9 cellular contexts compared by ENCODE assay signal in genomic region chr9:6566409-6567139, GRCh38.
DNase-seq lines count a peak whose midpoint lies in the region; ATAC-seq and TF ChIP-seq lines count a peak whose summit lies in the region.
"Had no signal": no experiment of that assay in that cellular context is flagged by ENCODE, and none has a peak within 500 bp of the region (broad histone marks: within the 10 kb centered on the region; RNA-seq: fewer than 3 reads in every experiment).

No MANE protein-coding gene starts in this region.

- peak; percentile 93 for ATAC-seq in RWPE2 (ENCODE audit: low read depth)
- ATAC-seq in HG03521 (IDR thresholded peaks at IDR 0.05; ENCODE audit: unreplicated experiment): no peak

- intact Hi-C loops in dorsolateral prefrontal cortex (cut with DNase I): loop anchor here (1.0 to 10.0 kb wide), 3 partner anchors 152 to 214 kb away; partner anchors contain the start of gene UHRF2 (in 2 of the 2)

- H3K27ac ChIP-seq in RWPE2 (ENCODE audit: poor library complexity, severe bottlenecking) (peak overlapping the region; percentile 98), dorsolateral prefrontal cortex (peak overlapping the region in 57 of 59 donors; percentile 9 to 91 (median 77))

- DNase-seq in activated naive CD4-positive, alpha-beta T cell treated with Interleukin-2 at 50 U/mL for 16 hours: peak; percentile 60
- no peak for DNase-seq in activated naive CD4-positive, alpha-beta T cell (lab: John Stamatoyannopoulos, UW)
- DNase-seq in RWPE2 (ENCODE audit: low spot score): peak; percentile 94
- DNase-seq in dorsolateral prefrontal cortex: peak in 3 of 10 donors; percentile 26 to 57 (median 40)
- DNase-seq in stimulated activated CD4-positive, alpha-beta T cell treated with anti-CD3 and anti-CD28 coated beads, Interleukin-2, amount 100 ng/mL, for 48 hours: peak; percentile 37 to 44
- DNase-seq in NCI-H82 (lab: John Stamatoyannopoulos, UW): no peak
- DNase-seq in GOT3 (lab: John Stamatoyannopoulos, UW): no peak
- DNase-seq: DND-41 had no signal

- H3K36me3 ChIP-seq in RWPE2 (ENCODE audit: low read depth): no peaks in the 10 kb centered on the region

- H3K9me3 ChIP-seq in RWPE2 (ENCODE audit: severe bottlenecking): no peaks in the 10 kb centered on the region

- H3K27me3 ChIP-seq in RWPE2 (ENCODE audit: insufficient read depth, poor library complexity, severe bottlenecking) (no peaks in the 10 kb centered on the region), dorsolateral prefrontal cortex (no peaks in the 10 kb centered on the region)

- H3K4me3 ChIP-seq in RWPE2 (ENCODE audit: severe bottlenecking) (no peak overlapping the region), dorsolateral prefrontal cortex (peak overlapping the region in 23 of 59 donors; percentile 2 to 46 (median 17))

- peak; percentile 8 for TF ChIP-seq CTCF in RWPE2 (IDR thresholded peaks at IDR 0.05; ENCODE audit: poor library complexity, severe bottlenecking)
- peak in 4 of 56 donors; percentile 5 to 20 (median 12) for TF ChIP-seq CTCF in dorsolateral prefrontal cortex (IDR thresholded peaks at IDR 0.05 in 54 of 56, conservative IDR thresholded peaks at IDR 0.05 in 2 of 56; ENCODE audit: low read depth in 1 of 56, partially characterized antibody in 56 of 56)

- peaks cover 28% of the 10 kb centered on the region for H3K4me1 ChIP-seq in RWPE2 (ENCODE audit: insufficient read depth, poor library complexity, severe bottlenecking)

Comparison
In these comparisons a context has a peak if more than half of its experiments do, and no peak if none do; other contexts are left out.
1. DNase-seq: peak in activated naive CD4-positive, alpha-beta T cell treated with Interleukin-2 at 50 U/mL for 16 hours (single experiment), RWPE2 (single experiment) and stimulated activated CD4-positive, alpha-beta T cell treated with anti-CD3 and anti-CD28 coated beads, Interleukin-2, amount 100 ng/mL, for 48 hours (2 of 2); none in activated naive CD4-positive, alpha-beta T cell (0 of 4), NCI-H82 (single experiment) and GOT3 (single experiment).